In genomic region chr7:102390697-102391484, GRCh38 we compare ENCODE assay signal across 8 cellular contexts. TPM values are rescaled to one million over a fixed set of nuclear protein-coding genes. Genes with fewer than 3 reads are reported as not detected.
DNase-seq lines count a peak whose midpoint lies in the region; ATAC-seq and TF ChIP-seq lines count a peak whose summit lies in the region.

No MANE protein-coding gene starts in this region.

- peaks cover 3% of the 10 kb centered on the region for H3K36me3 Mint-ChIP-seq in activated naive CD4-positive, alpha-beta T cell treated with anti-CD3 and anti-CD28 coated beads, Interleukin-2, amount 10 ng/mL, durations not matched to agents 7 days and 5 days
- no peaks in the 10 kb centered on the region for H3K36me3 Mint-ChIP-seq in glutamatergic neuron (ENCODE audit: unreplicated experiment)

- no peak overlapping the region for H3K4me3 Mint-ChIP-seq in activated naive CD4-positive, alpha-beta T cell treated with anti-CD3 and anti-CD28 coated beads, Interleukin-2, amount 10 ng/mL, durations not matched to agents 7 days and 5 days
- H3K4me3 Mint-ChIP-seq in glutamatergic neuron (ENCODE audit: unreplicated experiment): no peak overlapping the region

- CTCF ChIA-PET in activated naive CD4-positive, alpha-beta T cell treated with anti-CD3 and anti-CD28 coated beads, Interleukin-2, amount 10 ng/mL, durations not matched to agents 7 days and 5 days (lab: Charles Lee): interaction anchor here (0.7 to 7.9 kb wide), 9 partner anchors 9 to 149 kb away, joined by 3 to 78 read pairs (median 3); no protein-coding TSS in a partner anchor

- H3K27ac Mint-ChIP-seq in activated naive CD4-positive, alpha-beta T cell treated with anti-CD3 and anti-CD28 coated beads, Interleukin-2, amount 10 ng/mL, durations not matched to agents 7 days and 5 days: no peak overlapping the region
- H3K27ac Mint-ChIP-seq in glutamatergic neuron (ENCODE audit: unreplicated experiment): no peak overlapping the region

- no peaks in the 10 kb centered on the region for H3K27me3 ChIP-seq in upper lobe of left lung

- no peak overlapping the region for H3K27ac ChIP-seq in upper lobe of left lung

- H3K9me3 ChIP-seq in upper lobe of left lung: no peaks in the 10 kb centered on the region

- H3K36me3 ChIP-seq in upper lobe of left lung: peaks cover 0 to 24% (median 5%) of the 10 kb centered on the region in 4 donors

- ATAC-seq in upper lobe of left lung (ENCODE audit: low FRiP score in 2 of 2) (peak; percentile 85 to 93), GM19463 (IDR thresholded peaks at IDR 0.05; ENCODE audit: unreplicated experiment) (no peak)

- H3K4me1 Mint-ChIP-seq in activated naive CD4-positive, alpha-beta T cell treated with anti-CD3 and anti-CD28 coated beads, Interleukin-2, amount 10 ng/mL, durations not matched to agents 7 days and 5 days: peaks cover 6% of the 10 kb centered on the region
- peaks cover 5% of the 10 kb centered on the region for H3K4me1 Mint-ChIP-seq in glutamatergic neuron (ENCODE audit: low read depth, unreplicated experiment)

- H3K27me3 Mint-ChIP-seq in activated naive CD4-positive, alpha-beta T cell treated with anti-CD3 and anti-CD28 coated beads, Interleukin-2, amount 10 ng/mL, durations not matched to agents 7 days and 5 days: no peaks in the 10 kb centered on the region
- H3K27me3 Mint-ChIP-seq in glutamatergic neuron (ENCODE audit: unreplicated experiment): peaks cover 5% of the 10 kb centered on the region

- H3K4me1 ChIP-seq in upper lobe of left lung: peaks cover 0 to 9% (median 3%) of the 10 kb centered on the region in 4 donors

- TF ChIP-seq EP300 in upper lobe of left lung (IDR thresholded peaks at IDR 0.05): no peak

- DNase-seq in GM03348 (ENCODE audit: low spot score): peak; percentile 91
- DNase-seq in M059J (ENCODE audit: low read depth): peak; percentile 74
- DNase-seq in SK-MEL-5 (ENCODE audit: low read depth, low spot score): peak; percentile 92
- peak; percentile 79 for DNase-seq in activated naive CD4-positive, alpha-beta T cell treated with anti-CD3 and anti-CD28 coated beads, Interleukin-2, amount 10 ng/mL, durations not matched to agents 7 days and 5 days
- peak; percentile 92 for DNase-seq in glutamatergic neuron
- peak; percentile 78 for DNase-seq in pons (ENCODE audit: low spot score)
- peak; percentile 40 to 78 for DNase-seq in upper lobe of left lung

- 65 to 96% methylated on average over 7 to 11 of the region's 12 CpGs for WGBS in upper lobe of left lung, 2 donors

- TF ChIP-seq CTCF in glutamatergic neuron (IDR thresholded peaks at IDR 0.05; ENCODE audit: partially characterized antibody, unreplicated experiment): peak; percentile 90
- peak; percentile 80 to 93 (median 90) for TF ChIP-seq CTCF in upper lobe of left lung (IDR thresholded peaks at IDR 0.05)

- TF ChIP-seq POLR2A in upper lobe of left lung (IDR thresholded peaks at IDR 0.05): no peak

- no peak overlapping the region for H3K4me3 ChIP-seq in upper lobe of left lung

- in situ Hi-C loops in SK-MEL-5 (cut with HindIII; ENCODE audit: low pct_unique_long_range_greater_than_20kb, low sequenced_read_pairs): no loop called here

- H3K9me3 Mint-ChIP-seq in activated naive CD4-positive, alpha-beta T cell treated with anti-CD3 and anti-CD28 coated beads, Interleukin-2, amount 10 ng/mL, durations not matched to agents 7 days and 5 days: no peaks in the 10 kb centered on the region
- peaks cover 5% of the 10 kb centered on the region for H3K9me3 Mint-ChIP-seq in glutamatergic neuron (ENCODE audit: unreplicated experiment)

RNA-seq across cellular contexts. Expression of gene PRKRIP1, which starts 5.3 kb away (rescaled TPM):
- total RNA-seq in M059J (2014; rRNA removed; shearing (Covaris generic)): 14.9 and 21.2 TPM in 2 replicates
- 25.8 and 25.9 TPM in 2 replicates for total RNA-seq in SK-MEL-5 (2014; rRNA removed; shearing (Covaris generic))
- polyA plus RNA-seq in SK-MEL-5 (2015; cell fraction: cytosol; rRNA removed): 30.5 and 32.9 TPM in 2 replicates
- 118 and 121 TPM in 2 replicates for polyA plus RNA-seq in SK-MEL-5 (2015; cell fraction: nucleus; rRNA removed)
- total RNA-seq in glutamatergic neuron (ENCODE audit: unreplicated experiment) (31.0 TPM), upper lobe of left lung (10 to 100 TPM; 17.8 to 80.7 (median 23.0) TPM)

RNA-seq across cellular contexts. Expression of gene SPDYE6, which starts 34.6 kb away (rescaled TPM):
- total RNA-seq in M059J (2014; rRNA removed; shearing (Covaris generic)): not detected in 2 replicates
- total RNA-seq in SK-MEL-5 (2014; rRNA removed; shearing (Covaris generic)): not detected in 2 replicates
- polyA plus RNA-seq in SK-MEL-5 (2015; cell fraction: cytosol; rRNA removed): not detected in 2 replicates
- polyA plus RNA-seq in SK-MEL-5 (2015; cell fraction: nucleus; rRNA removed): not detected in 2 replicates
- total RNA-seq in glutamatergic neuron (ENCODE audit: unreplicated experiment) (not detected), upper lobe of left lung (not detected)

RNA-seq across cellular contexts. Expression of gene ORAI2, which starts 42.5 kb away (rescaled TPM):
- 52.4 and 67.0 TPM in 2 replicates for total RNA-seq in M059J (2014; rRNA removed; shearing (Covaris generic))
- 21.4 and 22.3 TPM in 2 replicates for total RNA-seq in SK-MEL-5 (2014; rRNA removed; shearing (Covaris generic))
- polyA plus RNA-seq in SK-MEL-5 (2015; cell fraction: cytosol; rRNA removed): 49.1 and 49.3 TPM in 2 replicates
- polyA plus RNA-seq in SK-MEL-5 (2015; cell fraction: nucleus; rRNA removed): 10.4 and 25.6 TPM in 2 replicates
- total RNA-seq in glutamatergic neuron (ENCODE audit: unreplicated experiment) (31.8 TPM), upper lobe of left lung (10 to 100 TPM in 5 of 6 donors, 1 to 10 TPM in 1; 9.4 to 35.2 (median 30.5) TPM)
